ENCODE assay signal across 1 cellular context in genomic region chr20:36546111-36546736, GRCh38.
TF ChIP-seq lines count a peak whose summit lies in the region.

No MANE protein-coding gene starts in this region.

TF ChIP-seq in GM23338, 12 proteins besides CTCF, POLR2A, EP300 and RAD21:
- TF ChIP-seq REST (IDR thresholded peaks at IDR 0.05; ENCODE audit: unreplicated experiment) (no peak), EZH2 (IDR thresholded peaks at IDR 0.05; ENCODE audit: low read depth, unreplicated experiment) (no peak), JUNB (IDR thresholded peaks at IDR 0.05; ENCODE audit: unreplicated experiment) (no peak), NANOG (IDR thresholded peaks at IDR 0.05; ENCODE audit: borderline replicate concordance) (no peak), CREB1 (CRISPR knock-in tag; IDR thresholded peaks at IDR 0.05; ENCODE audit: low read depth) (no peak), ZNF331 (CRISPR knock-in tag; IDR thresholded peaks at IDR 0.05; ENCODE audit: low read depth) (no peak), EZH2phosphoT487 (IDR thresholded peaks at IDR 0.05; ENCODE audit: unreplicated experiment) (no peak), ZNF462 (CRISPR knock-in tag; IDR thresholded peaks at IDR 0.05) (no peak), STAT1 (IDR thresholded peaks at IDR 0.05; ENCODE audit: unreplicated experiment) (no peak), ETS1 (IDR thresholded peaks at IDR 0.05) (no peak), POLR2AphosphoS5 (IDR thresholded peaks at IDR 0.05; ENCODE audit: low read depth) (no peak), ZNF114 (CRISPR knock-in tag; IDR thresholded peaks at IDR 0.05) (no peak)
